In genomic region chr19:28046932-28047331, GRCh38 we compare ENCODE assay signal across 39 cellular contexts.
"Had no signal": no experiment of that assay in that cellular context is flagged by ENCODE, and none has a peak within 500 bp of the region (broad histone marks: within the 10 kb centered on the region; RNA-seq: fewer than 3 reads in every experiment).

No MANE protein-coding gene starts in this region.

- H3K4me1 Mint-ChIP-seq: activated naive CD4-positive, alpha-beta T cell treated with anti-CD3 and anti-CD28 coated beads, Interleukin-2, amount 10 ng/mL, durations not matched to agents 7 days and 5 days; activated naive CD4-positive, alpha-beta T cell treated with anti-CD3 and anti-CD28 coated beads, Interleukin-2, amount 50 U/mL, for 24 hours; activated naive CD8-positive, alpha-beta T cell treated with anti-CD3 and anti-CD28 coated beads for 36 hours; activated naive CD8-positive, alpha-beta T cell treated with anti-CD3 and anti-CD28 coated beads, Interleukin-2, amount 10 ng/mL, durations not matched to agents 7 days and 5 days; activated naive CD8-positive, alpha-beta T cell treated with anti-CD3 and anti-CD28 coated beads, Interleukin-2, amount 50 U/mL, for 24 hours; activated T-helper 17 cell treated with anti-CD3 and anti-CD28 coated beads, Interleukin-2, amount 50 U/mL, for 72 hours; brain; central memory CD8-positive, alpha-beta T cell had no signal

- FAIRE-seq: astrocyte had no signal

- H3K4me1 ChIP-seq: adrenal gland, ascending aorta, body of pancreas, breast epithelium had no signal

- H3K36me3 ChIP-seq: adrenal gland, ascending aorta, brain microvascular endothelial cell, breast epithelium, cardiac muscle cell had no signal

- H3K4me3 Mint-ChIP-seq: activated naive CD4-positive, alpha-beta T cell treated with anti-CD3 and anti-CD28 coated beads for 36 hours; activated naive CD4-positive, alpha-beta T cell treated with anti-CD3 and anti-CD28 coated beads, Interleukin-2, amount 10 ng/mL, durations not matched to agents 7 days and 5 days; activated naive CD4-positive, alpha-beta T cell treated with anti-CD3 and anti-CD28 coated beads, Interleukin-2, amount 50 U/mL, for 24 hours; activated naive CD8-positive, alpha-beta T cell; activated naive CD8-positive, alpha-beta T cell treated with anti-CD3 and anti-CD28 coated beads for 36 hours; activated naive CD8-positive, alpha-beta T cell treated with anti-CD3 and anti-CD28 coated beads, Interleukin-2, amount 10 ng/mL, durations not matched to agents 7 days and 5 days; activated naive CD8-positive, alpha-beta T cell treated with anti-CD3 and anti-CD28 coated beads, Interleukin-2, amount 50 U/mL, for 24 hours; activated T-cell treated with anti-CD3 and anti-CD28 coated beads, Interleukin-2, amount 50 U/mL, for 24 hours; activated T-cell treated with anti-CD3 and anti-CD28 coated beads, Interleukin-2, amount 50 U/mL, for 4 hours; activated T-cell treated with anti-CD3 and anti-CD28 coated beads, Interleukin-2, amount 50 U/mL, for 72 hours; activated T-helper 1 cell treated with anti-CD3 and anti-CD28 coated beads, Interleukin-12 subunit alpha, Interleukin-12 subunit beta, Interleukin-2, Interleukin-4 antibody, amounts not matched to agents 30 ng/mL and 10 ng/mL and 1 ng/mL, durations not matched to agents 14 hours and 24 hours and 36 hours; activated T-helper 17 cell treated with anti-CD3 and anti-CD28 coated beads, Interleukin-2, amount 50 U/mL, for 72 hours; brain; central memory CD8-positive, alpha-beta T cell had no signal

- H3K27ac Mint-ChIP-seq: activated naive CD4-positive, alpha-beta T cell treated with anti-CD3 and anti-CD28 coated beads for 36 hours; activated naive CD4-positive, alpha-beta T cell treated with anti-CD3 and anti-CD28 coated beads, Interleukin-2, amount 10 ng/mL, durations not matched to agents 7 days and 5 days; activated naive CD4-positive, alpha-beta T cell treated with anti-CD3 and anti-CD28 coated beads, Interleukin-2, amount 50 U/mL, for 24 hours; activated naive CD4-positive, alpha-beta T cell treated with anti-CD3 and anti-CD28 coated beads, Interleukin-2, amount 50 U/mL, for 72 hours; activated naive CD8-positive, alpha-beta T cell; activated naive CD8-positive, alpha-beta T cell treated with anti-CD3 and anti-CD28 coated beads for 36 hours; activated naive CD8-positive, alpha-beta T cell treated with anti-CD3 and anti-CD28 coated beads, Interleukin-2, amount 10 ng/mL, durations not matched to agents 7 days and 5 days; activated naive CD8-positive, alpha-beta T cell treated with anti-CD3 and anti-CD28 coated beads, Interleukin-2, amount 50 U/mL, for 24 hours; activated T-cell treated with anti-CD3 and anti-CD28 coated beads, Interleukin-2, amount 50 U/mL, for 24 hours; activated T-cell treated with anti-CD3 and anti-CD28 coated beads, Interleukin-2, amount 50 U/mL, for 72 hours; activated T-helper 1 cell treated with anti-CD3 and anti-CD28 coated beads, Interleukin-12 subunit alpha, Interleukin-12 subunit beta, Interleukin-2, Interleukin-4 antibody, amounts not matched to agents 30 ng/mL and 10 ng/mL and 1 ng/mL, durations not matched to agents 14 hours and 24 hours and 36 hours; activated T-helper 17 cell treated with anti-CD3 and anti-CD28 coated beads, Interleukin-2, amount 50 U/mL, for 72 hours; activated T-helper 2 cell treated with anti-CD3 and anti-CD28 coated beads, Interferon-gamma antibody, Interleukin-2, Interleukin-4, amounts not matched to agents 10 μg/mL and 5 μg/mL and 100 μg/mL, durations not matched to agents 14 hours and 24 hours and 36 hours; brain had no signal

- DNase-seq: activated effector memory CD4-positive, alpha-beta T cell treated with anti-CD3 and anti-CD28 coated beads, Interleukin-2, amount 50 U/mL, for 16 hours; activated effector memory CD4-positive, alpha-beta T cell treated with Interleukin-2 at 50 U/mL for 16 hours; activated gamma-delta T cell; activated gamma-delta T cell treated with Interleukin-2 at 50 U/mL for 16 hours; activated naive CD4-positive, alpha-beta T cell; activated naive CD4-positive, alpha-beta T cell treated with anti-CD3 and anti-CD28 coated beads for 36 hours; activated naive CD4-positive, alpha-beta T cell treated with anti-CD3 and anti-CD28 coated beads, Interleukin-2, amount 10 ng/mL, durations not matched to agents 7 days and 5 days; activated naive CD4-positive, alpha-beta T cell treated with anti-CD3 and anti-CD28 coated beads, Interleukin-2, amount 50 U/mL, for 16 hours; activated naive CD4-positive, alpha-beta T cell treated with Interleukin-2 at 50 U/mL for 16 hours; activated naive CD8-positive, alpha-beta T cell treated with anti-CD3 and anti-CD28 coated beads for 36 hours; activated naive CD8-positive, alpha-beta T cell treated with anti-CD3 and anti-CD28 coated beads, Interleukin-2, amount 10 ng/mL, durations not matched to agents 7 days and 5 days; activated naive CD8-positive, alpha-beta T cell treated with anti-CD3 and anti-CD28 coated beads, Interleukin-2, amount 50 U/mL, for 24 hours; activated T-cell treated with anti-CD3 and anti-CD28 coated beads, Interleukin-2, amount 50 U/mL, for 1 hour; activated T-cell treated with anti-CD3 and anti-CD28 coated beads, Interleukin-2, amount 50 U/mL, for 24 hours; activated T-cell treated with anti-CD3 and anti-CD28 coated beads, Interleukin-2, amount 50 U/mL, for 4 hours; activated T-cell treated with anti-CD3 and anti-CD28 coated beads, Interleukin-2, amount 50 U/mL, for 48 hours; activated T-cell treated with anti-CD3 and anti-CD28 coated beads, Interleukin-2, amount 50 U/mL, for 72 hours; adrenal gland; amniotic stem cell; amygdala; anterior cingulate cortex; aorta; body of pancreas; brain microvascular endothelial cell; caudate nucleus; central memory CD4-positive, alpha-beta T cell; cerebellar nuclear complex had no signal

- H3K4me3 ChIP-seq: adrenal gland, ascending aorta, body of pancreas, breast epithelium, cardiac muscle cell had no signal

- H3K9me3 ChIP-seq: adrenal gland, ascending aorta, body of pancreas had no signal

- H3K9me3 Mint-ChIP-seq: activated T-cell treated with anti-CD3 and anti-CD28 coated beads, Interleukin-2, amount 50 U/mL, for 4 hours had no signal

- H3K27me3 ChIP-seq: adrenal gland, ascending aorta, body of pancreas, brain microvascular endothelial cell, breast epithelium, cardiac muscle cell had no signal

- H3K27me3 Mint-ChIP-seq: activated naive CD4-positive, alpha-beta T cell treated with anti-CD3 and anti-CD28 coated beads, Interleukin-2, amount 10 ng/mL, durations not matched to agents 7 days and 5 days; activated naive CD4-positive, alpha-beta T cell treated with anti-CD3 and anti-CD28 coated beads, Interleukin-2, amount 50 U/mL, for 24 hours; activated naive CD8-positive, alpha-beta T cell; activated naive CD8-positive, alpha-beta T cell treated with anti-CD3 and anti-CD28 coated beads for 36 hours; activated naive CD8-positive, alpha-beta T cell treated with anti-CD3 and anti-CD28 coated beads, Interleukin-2, amount 10 ng/mL, durations not matched to agents 7 days and 5 days; activated naive CD8-positive, alpha-beta T cell treated with anti-CD3 and anti-CD28 coated beads, Interleukin-2, amount 50 U/mL, for 24 hours; activated T-cell treated with anti-CD3 and anti-CD28 coated beads, Interleukin-2, amount 50 U/mL, for 24 hours; activated T-helper 17 cell treated with anti-CD3 and anti-CD28 coated beads, Interleukin-2, amount 50 U/mL, for 72 hours; brain; central memory CD8-positive, alpha-beta T cell had no signal

- H3K27ac ChIP-seq: adrenal gland, ascending aorta, body of pancreas, brain microvascular endothelial cell, breast epithelium, cardiac muscle cell had no signal

- H3K36me3 Mint-ChIP-seq: activated naive CD4-positive, alpha-beta T cell treated with anti-CD3 and anti-CD28 coated beads, Interleukin-2, amount 10 ng/mL, durations not matched to agents 7 days and 5 days; activated naive CD4-positive, alpha-beta T cell treated with anti-CD3 and anti-CD28 coated beads, Interleukin-2, amount 50 U/mL, for 24 hours; activated naive CD8-positive, alpha-beta T cell; activated naive CD8-positive, alpha-beta T cell treated with anti-CD3 and anti-CD28 coated beads for 36 hours; activated naive CD8-positive, alpha-beta T cell treated with anti-CD3 and anti-CD28 coated beads, Interleukin-2, amount 10 ng/mL, durations not matched to agents 7 days and 5 days; brain had no signal
